In the genomic region with DNA sequence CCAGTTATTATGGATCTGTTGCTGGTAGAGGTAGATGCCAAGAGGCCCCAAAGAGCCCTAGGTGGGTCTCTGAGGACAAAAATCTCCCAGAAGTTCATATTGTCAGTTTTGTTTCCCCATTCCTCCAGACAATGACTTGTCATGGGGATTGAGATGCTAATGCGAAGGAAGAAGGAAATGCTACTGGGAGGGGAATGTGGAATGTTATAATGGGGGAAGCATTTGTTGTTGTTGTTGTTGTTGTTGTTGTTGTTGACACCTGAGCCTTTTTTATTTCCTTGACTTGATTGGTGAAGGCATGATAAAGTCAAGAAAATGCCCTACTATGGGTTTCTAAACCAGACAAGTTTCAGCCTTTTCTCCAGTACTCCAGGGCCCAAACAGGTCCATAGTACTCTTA, we compare ENCODE assay signal across 21 cellular contexts.
"Had no signal": no experiment of that assay in that cellular context is flagged by ENCODE, and none has a peak within 500 bp of the region (broad histone marks: within the 10 kb centered on the region; RNA-seq: fewer than 3 reads in every experiment).

No MANE protein-coding gene starts in this region.

- H3K27ac Mint-ChIP-seq: activated CD4-positive, alpha-beta memory T cell treated with anti-CD3 and anti-CD28 coated beads, Interleukin-2, amount 10 ng/mL, durations not matched to agents 7 days and 5 days; activated CD4-positive, alpha-beta T cell treated with anti-CD3 and anti-CD28 coated beads, Interleukin-2, amount 10 ng/mL, durations not matched to agents 7 days and 5 days; activated naive CD4-positive, alpha-beta T cell treated with anti-CD3 and anti-CD28 coated beads, Interleukin-2, amount 10 ng/mL, durations not matched to agents 7 days and 5 days; activated naive CD4-positive, alpha-beta T cell treated with anti-CD3 and anti-CD28 coated beads, Interleukin-2, amount 50 U/mL, for 72 hours; activated naive CD8-positive, alpha-beta T cell treated with anti-CD3 and anti-CD28 coated beads, Interleukin-2, amount 10 ng/mL, durations not matched to agents 7 days and 5 days; activated T-cell treated with anti-CD3 and anti-CD28 coated beads, Interleukin-2, amount 50 U/mL, for 24 hours; activated T-cell treated with anti-CD3 and anti-CD28 coated beads, Interleukin-2, amount 50 U/mL, for 72 hours had no signal

- H3K4me3 Mint-ChIP-seq: activated CD4-positive, alpha-beta memory T cell treated with anti-CD3 and anti-CD28 coated beads, Interleukin-2, amount 10 ng/mL, durations not matched to agents 7 days and 5 days; activated CD4-positive, alpha-beta T cell treated with anti-CD3 and anti-CD28 coated beads, Interleukin-2, amount 10 ng/mL, durations not matched to agents 7 days and 5 days; activated naive CD4-positive, alpha-beta T cell treated with anti-CD3 and anti-CD28 coated beads, Interleukin-2, amount 10 ng/mL, durations not matched to agents 7 days and 5 days; activated naive CD8-positive, alpha-beta T cell treated with anti-CD3 and anti-CD28 coated beads, Interleukin-2, amount 10 ng/mL, durations not matched to agents 7 days and 5 days; activated T-cell treated with anti-CD3 and anti-CD28 coated beads, Interleukin-2, amount 50 U/mL, for 24 hours; activated T-cell treated with anti-CD3 and anti-CD28 coated beads, Interleukin-2, amount 50 U/mL, for 72 hours had no signal

- ATAC-seq: activated naive CD4-positive, alpha-beta T cell treated with anti-CD3 and anti-CD28 coated beads, Interleukin-2, amount 50 U/mL, for 72 hours; activated T-cell treated with anti-CD3 and anti-CD28 coated beads, Interleukin-2, amount 50 U/mL, for 72 hours; esophagus mucosa had no signal

- H3K27me3 Mint-ChIP-seq: activated T-cell treated with anti-CD3 and anti-CD28 coated beads, Interleukin-2, amount 50 U/mL, for 24 hours had no signal

- H3K4me1 Mint-ChIP-seq: activated CD4-positive, alpha-beta memory T cell treated with anti-CD3 and anti-CD28 coated beads, Interleukin-2, amount 10 ng/mL, durations not matched to agents 7 days and 5 days; activated CD4-positive, alpha-beta T cell treated with anti-CD3 and anti-CD28 coated beads, Interleukin-2, amount 10 ng/mL, durations not matched to agents 7 days and 5 days; activated naive CD4-positive, alpha-beta T cell treated with anti-CD3 and anti-CD28 coated beads, Interleukin-2, amount 10 ng/mL, durations not matched to agents 7 days and 5 days; activated naive CD8-positive, alpha-beta T cell treated with anti-CD3 and anti-CD28 coated beads, Interleukin-2, amount 10 ng/mL, durations not matched to agents 7 days and 5 days had no signal

- H3K9me3 Mint-ChIP-seq: activated CD4-positive, alpha-beta T cell treated with anti-CD3 and anti-CD28 coated beads, Interleukin-2, amount 10 ng/mL, durations not matched to agents 7 days and 5 days; activated naive CD4-positive, alpha-beta T cell treated with anti-CD3 and anti-CD28 coated beads, Interleukin-2, amount 10 ng/mL, durations not matched to agents 7 days and 5 days; activated naive CD4-positive, alpha-beta T cell treated with anti-CD3 and anti-CD28 coated beads, Interleukin-2, amount 50 U/mL, for 72 hours; activated naive CD8-positive, alpha-beta T cell treated with anti-CD3 and anti-CD28 coated beads, Interleukin-2, amount 10 ng/mL, durations not matched to agents 7 days and 5 days; activated T-cell treated with anti-CD3 and anti-CD28 coated beads, Interleukin-2, amount 50 U/mL, for 24 hours; activated T-cell treated with anti-CD3 and anti-CD28 coated beads, Interleukin-2, amount 50 U/mL, for 72 hours had no signal

- DNase-seq: activated CD4-positive, alpha-beta memory T cell treated with anti-CD3 and anti-CD28 coated beads, Interleukin-2, amount 10 ng/mL, durations not matched to agents 7 days and 5 days; activated CD4-positive, alpha-beta T cell treated with anti-CD3 and anti-CD28 coated beads for 1 hour; activated CD4-positive, alpha-beta T cell treated with anti-CD3 and anti-CD28 coated beads for 4 hours; activated CD4-positive, alpha-beta T cell treated with anti-CD3 and anti-CD28 coated beads, Interleukin-2, amount 10 ng/mL, durations not matched to agents 7 days and 5 days; activated CD4-positive, alpha-beta T cell treated with anti-CD3 and anti-CD28 coated beads, Interleukin-2, amount 50 U/mL, for 4 hours; activated CD8-positive, alpha-beta memory T cell treated with anti-CD3 and anti-CD28 coated beads, Interleukin-2, amount 50 U/mL, for 48 hours; activated gamma-delta T cell; activated naive CD4-positive, alpha-beta T cell; activated naive CD4-positive, alpha-beta T cell treated with anti-CD3 and anti-CD28 coated beads, Interleukin-2, amount 10 ng/mL, durations not matched to agents 7 days and 5 days; activated naive CD8-positive, alpha-beta T cell treated with anti-CD3 and anti-CD28 coated beads, Interleukin-2, amount 10 ng/mL, durations not matched to agents 7 days and 5 days; activated T-cell treated with anti-CD3 and anti-CD28 coated beads for 4 hours; activated T-cell treated with anti-CD3 and anti-CD28 coated beads, Interleukin-2, amount 50 U/mL, for 24 hours; activated T-cell treated with anti-CD3 and anti-CD28 coated beads, Interleukin-2, amount 50 U/mL, for 72 hours; caudate nucleus; cortex of kidney; effector CD8-positive, alpha-beta T cell; foreskin fibroblast; head of caudate nucleus; T-helper 2 cell had no signal

- H3K36me3 Mint-ChIP-seq: activated naive CD4-positive, alpha-beta T cell treated with anti-CD3 and anti-CD28 coated beads, Interleukin-2, amount 10 ng/mL, durations not matched to agents 7 days and 5 days; activated naive CD4-positive, alpha-beta T cell treated with anti-CD3 and anti-CD28 coated beads, Interleukin-2, amount 50 U/mL, for 72 hours; activated naive CD8-positive, alpha-beta T cell treated with anti-CD3 and anti-CD28 coated beads, Interleukin-2, amount 10 ng/mL, durations not matched to agents 7 days and 5 days had no signal
